In genomic region chr7:16562456-16563220, GRCh38 we compare ENCODE assay signal across 1 cellular context.
TF ChIP-seq lines count a peak whose summit lies in the region.

No MANE protein-coding gene starts in this region.

TF ChIP-seq in H1, 55 proteins besides CTCF, POLR2A, EP300 and RAD21:
- TF ChIP-seq SRF (IDR thresholded peaks at IDR 0.05; ENCODE audit: low read depth, low read length) (no peak), BRCA1 (IDR thresholded peaks at IDR 0.05; ENCODE audit: low read depth, low read length) (no peak), SP2 (IDR thresholded peaks at IDR 0.05; ENCODE audit: low read length) (no peak), GABPA (IDR thresholded peaks at IDR 0.05; ENCODE audit: borderline replicate concordance, insufficient read depth, low read length) (no peak), CBX5 (IDR thresholded peaks at IDR 0.05; ENCODE audit: low read depth, low read length) (no peak), TAF1 (IDR thresholded peaks at IDR 0.05; ENCODE audit: low read depth, low read length) (no peak), JUND (IDR thresholded peaks at IDR 0.05; ENCODE audit: low read length) (no peak), ZNF274 (IDR thresholded peaks at IDR 0.05; ENCODE audit: borderline replicate concordance, extremely low read depth, low read length) (no peak), JUN (IDR thresholded peaks at IDR 0.05; ENCODE audit: low read depth, low read length) (no peak), TCF12 (IDR thresholded peaks at IDR 0.05; ENCODE audit: low read depth, low read length) (no peak), E2F6 (IDR thresholded peaks at IDR 0.05) (no peak), SAP30 (IDR thresholded peaks at IDR 0.05; ENCODE audit: insufficient read depth, insufficient replicate concordance, low read length) (no peak), ATF3 (IDR thresholded peaks at IDR 0.05; ENCODE audit: insufficient read depth, low read depth, low read length) (no peak), MAFK (IDR thresholded peaks at IDR 0.05; ENCODE audit: low read depth, low read length) (no peak), POU5F1 (IDR thresholded peaks at IDR 0.05; ENCODE audit: low read depth, low read length) (no peak), SIRT6 (IDR thresholded peaks at IDR 0.05; ENCODE audit: low read length) (no peak), MAX (IDR thresholded peaks at IDR 0.05) (no peak), YY1 (IDR thresholded peaks at IDR 0.05; ENCODE audit: low read depth, low read length) (no peak), RBBP5 (IDR thresholded peaks at IDR 0.05; ENCODE audit: borderline replicate concordance, low read depth, low read length) (no peak)
